In genomic region chr5:132293992-132294727, GRCh38 we compare ENCODE assay signal across 8 cellular contexts. TPM values are rescaled to one million over a fixed set of nuclear protein-coding genes. Genes with fewer than 3 reads are reported as not detected.
DNase-seq lines count a peak whose midpoint lies in the region; ATAC-seq and TF ChIP-seq lines count a peak whose summit lies in the region.

Gene SLC22A4 (plus strand): TSS chr5:132294394. CDS start chr5:132294617, 223 bp downstream.

- H3K4me3 ChIP-seq in HUES6 (ENCODE audit: low read depth, low read length) (peak within 1 kb of the TSS; percentile 89), muscle layer of colon (ENCODE audit: low read depth in 1 of 2, low read length in 2 of 2) (peak within 1 kb of the TSS; percentile 58 to 80)

- no peaks in the 10 kb centered on the region for H3K27me3 Mint-ChIP-seq in Calu3 (ENCODE audit: unreplicated experiment)
- peaks cover 8% of the 10 kb centered on the region for H3K27me3 Mint-ChIP-seq in activated T-cell treated with anti-CD3 and anti-CD28 coated beads, Interleukin-2, amount 50 U/mL, for 4 hours (ENCODE audit: low read depth)

- H3K36me3 Mint-ChIP-seq in Calu3 (ENCODE audit: insufficient read depth, unreplicated experiment): peaks cover 26% of the 10 kb centered on the region
- H3K36me3 Mint-ChIP-seq in activated T-cell treated with anti-CD3 and anti-CD28 coated beads, Interleukin-2, amount 50 U/mL, for 4 hours (ENCODE audit: insufficient read depth): no peaks in the 10 kb centered on the region

- H3K36me3 ChIP-seq in HUES6 (ENCODE audit: control insufficient read depth, insufficient read depth, low read length) (no peaks in the 10 kb centered on the region), muscle layer of colon (ENCODE audit: insufficient read depth, low read length) (no peaks in the 10 kb centered on the region)

- ATAC-seq in GM21423 (IDR thresholded peaks at IDR 0.05; ENCODE audit: unreplicated experiment) (peak; percentile 60), esophagus mucosa (peak; percentile 82)
- peak; percentile 80 to 81 for ATAC-seq in activated T-cell treated with anti-CD3 and anti-CD28 coated beads, Interleukin-2, amount 50 U/mL, for 4 hours

- no TSS peak for BruUV-seq in Calu3 (replicated peaks; lab: Mats Ljungman, UMichigan)

- H3K4me1 ChIP-seq in HUES6 (ENCODE audit: control insufficient read depth, insufficient read depth, low read length) (peaks cover 17% of the 10 kb centered on the region), muscle layer of colon (ENCODE audit: insufficient read depth, low read length) (peaks cover 22% of the 10 kb centered on the region)

- H3K4me1 Mint-ChIP-seq in Calu3 (ENCODE audit: low read depth, unreplicated experiment): peaks cover 26% of the 10 kb centered on the region
- H3K4me1 Mint-ChIP-seq in activated T-cell treated with anti-CD3 and anti-CD28 coated beads, Interleukin-2, amount 50 U/mL, for 4 hours (ENCODE audit: low read depth): peaks cover 20% of the 10 kb centered on the region

- H3K4me3 Mint-ChIP-seq in Calu3 (ENCODE audit: low read depth, unreplicated experiment): peak within 1 kb of the TSS; percentile 88
- peak within 1 kb of the TSS; percentile 88 for H3K4me3 Mint-ChIP-seq in activated T-cell treated with anti-CD3 and anti-CD28 coated beads, Interleukin-2, amount 50 U/mL, for 4 hours

- H3K27ac ChIP-seq in HUES6 (ENCODE audit: low read depth, low read length) (peak within 1 kb of the TSS; percentile 88), muscle layer of colon (ENCODE audit: low read depth, low read length) (peak within 1 kb of the TSS; percentile 87)

- no peaks in the 10 kb centered on the region for H3K9me3 Mint-ChIP-seq in Calu3 (ENCODE audit: low read depth, unreplicated experiment)
- no peaks in the 10 kb centered on the region for H3K9me3 Mint-ChIP-seq in activated T-cell treated with anti-CD3 and anti-CD28 coated beads, Interleukin-2, amount 50 U/mL, for 4 hours

- H3K9me3 ChIP-seq in HUES6 (ENCODE audit: control insufficient read depth, insufficient read depth, low read depth, low read length) (no peaks in the 10 kb centered on the region), muscle layer of colon (ENCODE audit: low read length) (no peaks in the 10 kb centered on the region)

- peak; percentile 5 for TF ChIP-seq CTCF in Calu3 (IDR thresholded peaks at IDR 0.05; ENCODE audit: unreplicated experiment)

- DNase-seq in Calu3 (peak; percentile 97), OCI-M2 (lab: John Stamatoyannopoulos, UW; ENCODE audit: unreplicated experiment) (peak; percentile 47)
- peak; percentile 74 for DNase-seq in activated T-cell treated with anti-CD3 and anti-CD28 coated beads, Interleukin-2, amount 50 U/mL, for 4 hours
- DNase-seq in stimulated activated CD8-positive, alpha-beta memory T cell treated with anti-CD3 and anti-CD28 coated beads, Interleukin-7, amount 100 ng/mL, for 1 hour (ENCODE audit: low read depth in 2 of 2): peak; percentile 29 to 38

- peak within 1 kb of the TSS; percentile 90 for H3K27ac Mint-ChIP-seq in Calu3 (ENCODE audit: unreplicated experiment)

- intact Hi-C loops in Calu3 (cut with micrococcal nuclease; ENCODE audit: unreplicated experiment): loop anchor here (10.0 kb wide), 1 partner anchor 201 kb away; the partner anchor contains the start of gene IRF1

- H3K27me3 ChIP-seq in HUES6 (ENCODE audit: control insufficient read depth, insufficient read depth, low read length) (peaks cover 23% of the 10 kb centered on the region), muscle layer of colon (ENCODE audit: control insufficient read depth in 1 of 2, insufficient read depth in 2 of 2, low read length in 2 of 2) (no peaks in the 10 kb centered on the region)

- CTCF ChIA-PET in Calu3 (lab: Charles Lee): interaction anchor here (0.6 to 3.1 kb wide), 25 partner anchors 8 to 263 kb away, joined by 3 to 27 read pairs (median 3); partner anchors contain the start of genes P4HA2, RAD50 and SLC22A5

- peak within 1 kb of the TSS; percentile 88 for H3K9ac ChIP-seq in HUES6 (ENCODE audit: low read length)
- H3K9ac ChIP-seq in muscle layer of colon (ENCODE audit: low read length): peak within 1 kb of the TSS; percentile 79

RNA-seq across cellular contexts. Expression of gene SLC22A4, which starts in this region (rescaled TPM):
- total RNA-seq in Calu3 (2022) (3.0 and 3.1 TPM in 2 replicates), esophagus mucosa (0.28 TPM)
- total RNA-seq in activated T-cell treated with anti-CD3 and anti-CD28 coated beads, Interleukin-2, amount 50 U/mL, for 4 hours: 1 to 10 TPM; 1.4 to 2.8 (median 1.8) TPM

Comparison
In these comparisons a context has a peak if more than half of its experiments do, and no peak if none do; other contexts are left out.
1. Peak in every context shown above with its lines: DNase-seq, ATAC-seq, H3K4me3 ChIP-seq and H3K27ac ChIP-seq.
2. Peak in ATAC-seq in esophagus mucosa; RNA of the gene not detected or under 1 TPM.
3. DNase-seq: peak in every context shown above with its lines; median percentile 97 in Calu3; 74 in activated T-cell treated with anti-CD3 and anti-CD28 coated beads, Interleukin-2, amount 50 U/mL, for 4 hours; 47 in OCI-M2; 34 in stimulated activated CD8-positive, alpha-beta memory T cell treated with anti-CD3 and anti-CD28 coated beads, Interleukin-7, amount 100 ng/mL, for 1 hour.